In the genomic region with DNA sequence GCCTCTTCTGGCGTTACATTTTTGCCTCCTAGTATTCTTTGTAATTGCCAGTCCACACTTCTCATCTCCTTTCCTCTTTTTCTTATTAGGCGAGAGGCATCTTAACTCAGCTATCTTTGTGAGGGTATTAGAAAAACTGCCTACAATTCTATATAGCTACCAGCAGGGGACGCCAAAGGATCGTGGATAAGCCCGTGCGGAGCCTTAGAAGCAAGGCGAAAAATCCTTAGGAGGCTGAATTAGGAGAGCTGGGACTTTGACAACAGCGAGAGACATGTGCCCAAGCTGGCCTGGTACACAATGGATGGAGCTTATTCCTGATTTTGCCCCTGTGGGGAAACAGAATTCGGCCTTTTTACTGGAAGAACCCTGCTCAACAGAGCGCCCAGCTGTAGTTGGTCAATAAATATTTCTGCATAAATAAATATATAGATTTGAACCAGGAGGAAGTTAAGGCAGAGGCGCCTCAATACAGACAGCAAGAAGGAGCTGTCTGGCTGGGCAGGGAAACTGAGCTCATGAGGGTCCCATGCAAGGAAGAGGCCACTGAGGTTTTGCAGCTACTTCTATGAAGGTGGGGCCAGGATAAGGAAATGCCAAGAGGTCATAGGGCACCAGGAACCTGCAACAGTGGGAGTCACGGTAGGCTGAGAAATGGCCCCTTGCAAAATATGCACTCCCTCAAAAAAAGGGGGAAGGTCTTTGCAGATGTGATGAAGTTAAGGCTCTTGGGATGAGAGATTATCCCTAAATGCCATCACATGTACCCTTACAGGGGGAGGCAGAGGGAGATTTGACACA, we compare ENCODE assay signal across 8 cellular contexts. TPM values are rescaled to one million over a fixed set of nuclear protein-coding genes. Genes with fewer than 3 reads are reported as not detected.
A peak's percentile ranks its signal among the peaks of the same experiment; 100 is the strongest.
DNase-seq lines count a peak whose midpoint lies in the region; ATAC-seq and TF ChIP-seq lines count a peak whose summit lies in the region.

No MANE protein-coding gene starts in this region.

- H3K4me1 Mint-ChIP-seq in activated T-cell treated with anti-CD3 and anti-CD28 coated beads, Interleukin-2, amount 50 U/mL, for 4 hours (ENCODE audit: low read depth): no peaks in the 10 kb centered on the region
- no peaks in the 10 kb centered on the region for H3K4me1 Mint-ChIP-seq in brain

- H3K36me3 Mint-ChIP-seq in activated T-cell treated with anti-CD3 and anti-CD28 coated beads, Interleukin-2, amount 50 U/mL, for 4 hours (ENCODE audit: insufficient read depth): no peaks in the 10 kb centered on the region
- H3K36me3 Mint-ChIP-seq in brain: no peaks in the 10 kb centered on the region

- DNase-seq in activated T-cell treated with anti-CD3 and anti-CD28 coated beads, Interleukin-2, amount 50 U/mL, for 48 hours: peak; percentile 20 to 37
- no peak for DNase-seq in activated T-cell treated with anti-CD3 and anti-CD28 coated beads, Interleukin-2, amount 50 U/mL, for 4 hours
- DNase-seq in OCI-M1 (lab: John Stamatoyannopoulos, UW): peak; percentile 83
- peak; percentile 73 for DNase-seq in iPS-NIHi7 (ENCODE audit: extremely low spot score)
- peak; percentile 14 to 44 for DNase-seq in stimulated activated CD4-positive, alpha-beta T cell treated with anti-CD3 and anti-CD28 coated beads, Interleukin-2, amount 100 ng/mL, for 48 hours

- no peaks in the 10 kb centered on the region for H3K9me3 Mint-ChIP-seq in activated T-cell treated with anti-CD3 and anti-CD28 coated beads, Interleukin-2, amount 50 U/mL, for 4 hours
- H3K9me3 Mint-ChIP-seq in brain: peaks cover 0 to 4% (median 0%) of the 10 kb centered on the region in 5 experiments

- H3K27ac Mint-ChIP-seq in brain: peak overlapping the region in 1 of 5 experiments; percentile 19

- no peak for ATAC-seq in activated T-cell treated with anti-CD3 and anti-CD28 coated beads, Interleukin-2, amount 50 U/mL, for 4 hours
- ATAC-seq in HG03565 (IDR thresholded peaks at IDR 0.05; ENCODE audit: unreplicated experiment): no peak

- H3K27me3 Mint-ChIP-seq in activated T-cell treated with anti-CD3 and anti-CD28 coated beads, Interleukin-2, amount 50 U/mL, for 4 hours (ENCODE audit: low read depth): peaks cover 41% of the 10 kb centered on the region
- peaks cover 57% of the 10 kb centered on the region for H3K27me3 Mint-ChIP-seq in brain

- no peak overlapping the region for H3K4me3 Mint-ChIP-seq in activated T-cell treated with anti-CD3 and anti-CD28 coated beads, Interleukin-2, amount 50 U/mL, for 4 hours
- H3K4me3 Mint-ChIP-seq in brain: peak overlapping the region in 1 of 5 experiments; percentile 25

- TF ChIP-seq CTCF in LNCAP (IDR thresholded peaks at IDR 0.05) (peak; percentile 91), brain (conservative IDR thresholded peaks at IDR 0.05) (peak; percentile 93 to 97)

RNA-seq across cellular contexts. Expression of a gene that starts 14.6 kb away (rescaled TPM):
- total RNA-seq in activated T-cell treated with anti-CD3 and anti-CD28 coated beads, Interleukin-2, amount 50 U/mL, for 4 hours: 100 to 1,000 TPM; 145 to 156 (median 146) TPM
- 9.1 TPM for polyA plus RNA-seq in brain (ENCODE audit: insufficient read depth, low read depth, low replicate concordance)
